ENCODE assay signal across 14 cellular contexts in the genomic region with DNA sequence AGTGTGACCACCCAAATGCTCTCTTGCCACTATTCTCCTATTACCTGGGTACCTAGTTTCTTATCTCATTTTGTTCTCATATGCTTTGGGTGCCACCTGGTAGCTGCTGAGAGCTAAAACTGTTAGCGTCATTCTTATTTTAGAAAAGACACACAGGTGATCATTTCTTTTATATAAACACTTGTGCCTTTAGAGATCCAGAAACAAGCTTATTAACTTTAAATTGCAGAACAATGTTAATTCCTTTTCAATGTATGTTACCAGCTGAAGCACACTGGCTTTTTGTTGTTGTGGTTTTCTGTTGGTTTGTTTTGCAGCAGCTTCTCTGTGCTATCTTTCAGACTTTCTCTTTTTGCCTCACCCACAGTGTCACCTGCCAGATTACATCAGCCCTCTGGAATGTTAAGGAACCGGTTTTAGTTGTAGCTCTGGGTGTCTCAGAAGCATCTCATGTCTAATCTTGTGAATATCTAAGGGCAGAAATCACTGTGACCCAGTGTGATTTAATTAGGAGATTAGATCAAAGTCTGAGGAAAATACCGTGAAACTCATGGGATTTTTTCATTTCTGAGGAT. TPM values are rescaled to one million over a fixed set of nuclear protein-coding genes. Genes with fewer than 3 reads are reported as not detected.
A peak's percentile ranks its signal among the peaks of the same experiment; 100 is the strongest.
DNase-seq lines count a peak whose midpoint lies in the region; TF ChIP-seq lines count a peak whose summit lies in the region.
"Had no signal": no experiment of that assay in that cellular context is flagged by ENCODE, and none has a peak within 500 bp of the region (broad histone marks: within the 10 kb centered on the region; RNA-seq: fewer than 3 reads in every experiment).

No MANE protein-coding gene starts in this region.

- H3K4me3 ChIP-seq in AG10803 (ENCODE audit: low read length) (no peak overlapping the region), HUES48 (ENCODE audit: low read depth, low read length) (peak overlapping the region; percentile 43), sigmoid colon (no peak overlapping the region)

- peak overlapping the region; percentile 5 for H3K4me3 Mint-ChIP-seq in T-helper 1 cell treated with Interleukin-12 subunit alpha and Interleukin-12 subunit beta and Interleukin-4 antibody, amounts not matched to agents 30 μg/mL and 1 μg/mL, for 36 hours
- H3K4me3 Mint-ChIP-seq: CD4-positive, alpha-beta memory T cell had no signal

- H3K27ac ChIP-seq in HUES48 (ENCODE audit: low read depth, low read length) = peak overlapping the region; percentile 75
- no peak overlapping the region for H3K27ac ChIP-seq in sigmoid colon

- 13 to 26% methylated on average over 3 of the region's 3 CpGs for WGBS in sigmoid colon, 2 donors

- DNase-seq in AG10803 (ENCODE audit: low read depth) (peak; percentile 11), kidney tubule cell (ENCODE audit: low spot score) (peak; percentile 91), sigmoid colon (no peak), NCI-H2171 treated with DMSO at 0.1 percent for 48 hours (lab: John Stamatoyannopoulos, UW) (no peak), hypothalamus (lab: John Stamatoyannopoulos, UW) (no peak)
- DNase-seq in activated T-cell treated with anti-CD3 and anti-CD28 coated beads, Interleukin-2, amount 50 U/mL, for 48 hours = no peak
- DNase-seq: aorta; CD4-positive, alpha-beta memory T cell; substantia nigra; T-cell had no signal

- H3K9ac ChIP-seq in HUES48 (ENCODE audit: low read depth, low read length) = peak overlapping the region; percentile 53

- no peak for TF ChIP-seq EP300 in sigmoid colon (IDR thresholded peaks at IDR 0.05)

- no peak for TF ChIP-seq POLR2A in sigmoid colon (IDR thresholded peaks at IDR 0.05)

- peak overlapping the region; percentile 4 for H3K27ac Mint-ChIP-seq in T-helper 1 cell treated with Interleukin-12 subunit alpha and Interleukin-12 subunit beta and Interleukin-4 antibody, amounts not matched to agents 30 μg/mL and 1 μg/mL, for 36 hours
- H3K27ac Mint-ChIP-seq: T-cell had no signal

- H3K9me3 ChIP-seq in HUES48 (ENCODE audit: control insufficient read depth, insufficient read depth, low read length) (no peaks in the 10 kb centered on the region), sigmoid colon (no peaks in the 10 kb centered on the region)

- H3K4me1 ChIP-seq in HUES48 (ENCODE audit: control insufficient read depth, insufficient read depth, low read length) = peaks cover 37% of the 10 kb centered on the region
- no peaks in the 10 kb centered on the region for H3K4me1 ChIP-seq in sigmoid colon

- H3K36me3 ChIP-seq in HUES48 (ENCODE audit: control insufficient read depth, insufficient read depth, low read length) (no peaks in the 10 kb centered on the region), sigmoid colon (no peaks in the 10 kb centered on the region)

- intact Hi-C loops in sigmoid colon (cut with DNase I) = no loop called here

- no peaks in the 10 kb centered on the region for H3K27me3 Mint-ChIP-seq in T-helper 1 cell treated with Interleukin-12 subunit alpha and Interleukin-12 subunit beta and Interleukin-4 antibody, amounts not matched to agents 30 μg/mL and 1 μg/mL, for 36 hours (ENCODE audit: low read depth)

- no peaks in the 10 kb centered on the region for H3K9me3 Mint-ChIP-seq in T-helper 1 cell treated with Interleukin-12 subunit alpha and Interleukin-12 subunit beta and Interleukin-4 antibody, amounts not matched to agents 30 μg/mL and 1 μg/mL, for 36 hours
- H3K9me3 Mint-ChIP-seq: CD4-positive, alpha-beta memory T cell; T-cell had no signal

- peaks cover 21% of the 10 kb centered on the region for H3K36me3 Mint-ChIP-seq in T-helper 1 cell treated with Interleukin-12 subunit alpha and Interleukin-12 subunit beta and Interleukin-4 antibody, amounts not matched to agents 30 μg/mL and 1 μg/mL, for 36 hours (ENCODE audit: low read depth)

- no peak for TF ChIP-seq CTCF in AG10803 (conservative IDR thresholded peaks at IDR 0.05; ENCODE audit: low read length)
- TF ChIP-seq CTCF in sigmoid colon (IDR thresholded peaks at IDR 0.05) = no peak

- H3K27me3 ChIP-seq in HUES48 (ENCODE audit: control insufficient read depth, insufficient read depth, low read length) (no peaks in the 10 kb centered on the region), sigmoid colon (no peaks in the 10 kb centered on the region)

- peaks cover 16% of the 10 kb centered on the region for H3K4me1 Mint-ChIP-seq in T-helper 1 cell treated with Interleukin-12 subunit alpha and Interleukin-12 subunit beta and Interleukin-4 antibody, amounts not matched to agents 30 μg/mL and 1 μg/mL, for 36 hours (ENCODE audit: low read depth)

RNA-seq across cellular contexts. Expression of a gene that starts 43.4 kb away (rescaled TPM):
- total RNA-seq in sigmoid colon = 10 to 100 TPM; 21.0 to 31.3 (median 27.2) TPM
- 1 to 10 TPM; 1.2 to 5.2 (median 3.0) TPM for polyA plus RNA-seq in sigmoid colon

RNA-seq across cellular contexts. Expression of a gene that starts 57.1 kb away (rescaled TPM):
- total RNA-seq in sigmoid colon = under 1 TPM in 3 of 4 donors, not detected in 1; under 0.01 to 0.71 (median 0.54) TPM
- polyA plus RNA-seq in sigmoid colon = 1 to 10 TPM in 1 of 3 donors, under 1 TPM in 1, not detected in 1; under 0.01 to 1.0 TPM
- total RNA-seq: H4 had no signal
- polyA plus RNA-seq: neural cell had no signal

Comparison
In these comparisons a context has a peak if more than half of its experiments do, and no peak if none do; other contexts are left out.
1. DNase-seq: peak in AG10803 (single experiment) and kidney tubule cell (single experiment); none in sigmoid colon (single experiment), NCI-H2171 treated with DMSO at 0.1 percent for 48 hours (single experiment), activated T-cell treated with anti-CD3 and anti-CD28 coated beads, Interleukin-2, amount 50 U/mL, for 48 hours (0 of 2) and hypothalamus (0 of 51).